9 cellular contexts compared by ENCODE assay signal in genomic region chr5:147098233-147098790, GRCh38.
DNase-seq lines count a peak whose midpoint lies in the region; ATAC-seq and TF ChIP-seq lines count a peak whose summit lies in the region.
"Had no signal": no experiment of that assay in that cellular context is flagged by ENCODE, and none has a peak within 500 bp of the region (broad histone marks: within the 10 kb centered on the region; RNA-seq: fewer than 3 reads in every experiment).

No MANE protein-coding gene starts in this region.

- no peak for ATAC-seq in RWPE2 (ENCODE audit: low read depth)
- ATAC-seq in CD8-positive, alpha-beta T cell, result no peak

- no peaks in the 10 kb centered on the region for H4K20me1 ChIP-seq in osteoblast (ENCODE audit: insufficient read depth, low read length)

- no peaks in the 10 kb centered on the region for H3K79me2 ChIP-seq in osteoblast (ENCODE audit: insufficient read depth, low read length)

- CTCF ChIA-PET in CD8-positive, alpha-beta T cell (lab: Charles Lee), result interaction anchor here (0.6 to 1.3 kb wide), 4 partner anchors 50 to 178 kb away, joined by 3 to 7 read pairs (median 4); no protein-coding TSS in a partner anchor

- peaks cover 7% of the 10 kb centered on the region for H3K27me3 Mint-ChIP-seq in CD8-positive, alpha-beta T cell (ENCODE audit: low read depth)

- POLR2A ChIA-PET in CD8-positive, alpha-beta T cell (lab: Charles Lee), result no interaction called here

- DNase-seq in A172 (ENCODE audit: low spot score), result peak; percentile 68
- DNase-seq in GM12865 (ENCODE audit: low read depth), result peak; percentile 46
- DNase-seq in LHCN-M2 (ENCODE audit: low read depth), result peak; percentile 83
- DNase-seq in RWPE2 (ENCODE audit: low spot score), result no peak
- peak; percentile 13 for DNase-seq in fibroblast of peridontal ligament (ENCODE audit: extremely low read depth)
- DNase-seq in osteoblast (ENCODE audit: insufficient read length, low spot score, missing footprints), result peak; percentile 44
- DNase-seq in CD8-positive, alpha-beta T cell, result no peak
- no peak for DNase-seq in stimulated activated naive CD4-positive, alpha-beta T cell (lab: John Stamatoyannopoulos, UW)
- DNase-seq: upper lobe of left lung had no signal

- H3K27ac Mint-ChIP-seq in CD8-positive, alpha-beta T cell, result no peak overlapping the region

- H3K27me3 ChIP-seq in RWPE2 (ENCODE audit: insufficient read depth, poor library complexity, severe bottlenecking), result peaks cover 7% of the 10 kb centered on the region
- no peaks in the 10 kb centered on the region for H3K27me3 ChIP-seq in osteoblast (ENCODE audit: insufficient read depth, low read length)
- no peaks in the 10 kb centered on the region for H3K27me3 ChIP-seq in CD8-positive, alpha-beta T cell (ENCODE audit: insufficient read depth, low read length)
- H3K27me3 ChIP-seq: upper lobe of left lung had no signal

- no peaks in the 10 kb centered on the region for H3K36me3 Mint-ChIP-seq in CD8-positive, alpha-beta T cell

- peak overlapping the region; percentile 36 for H2AFZ ChIP-seq in osteoblast (ENCODE audit: low read length)

- H3K9me3 Mint-ChIP-seq in CD8-positive, alpha-beta T cell, result no peaks in the 10 kb centered on the region

- H3K9me3 ChIP-seq in RWPE2 (ENCODE audit: severe bottlenecking) (no peaks in the 10 kb centered on the region), osteoblast (ENCODE audit: low read depth, low read length) (no peaks in the 10 kb centered on the region)
- H3K9me3 ChIP-seq in CD8-positive, alpha-beta T cell (ENCODE audit: low read length), result no peaks in the 10 kb centered on the region
- H3K9me3 ChIP-seq: upper lobe of left lung had no signal

- intact Hi-C loops in CD8-positive, alpha-beta T cell (cut with DNase I, micrococcal nuclease), result no loop called here

- TF ChIP-seq CTCF in GM12865 (IDR thresholded peaks at IDR 0.05; ENCODE audit: insufficient read depth, low read depth, low read length, missing control alignments) (peak; percentile 53), RWPE2 (IDR thresholded peaks at IDR 0.05; ENCODE audit: poor library complexity, severe bottlenecking) (peak; percentile 45), osteoblast (IDR thresholded peaks at IDR 0.05; ENCODE audit: extremely low read depth, low read depth, low read length) (peak; percentile 53)
- TF ChIP-seq CTCF in CD8-positive, alpha-beta T cell (IDR thresholded peaks at IDR 0.05), result no peak

- H3K4me3 ChIP-seq in GM12865 (ENCODE audit: low read depth, low read length) (no peak overlapping the region), RWPE2 (ENCODE audit: severe bottlenecking) (no peak overlapping the region), osteoblast (ENCODE audit: insufficient read depth, low read length) (no peak overlapping the region)
- no peak overlapping the region for H3K4me3 ChIP-seq in CD8-positive, alpha-beta T cell (ENCODE audit: low read depth, low read length)
- H3K4me3 ChIP-seq: upper lobe of left lung had no signal

- H3K4me1 ChIP-seq in RWPE2 (ENCODE audit: insufficient read depth, poor library complexity, severe bottlenecking), result no peaks in the 10 kb centered on the region
- peaks cover 7% of the 10 kb centered on the region for H3K4me1 ChIP-seq in osteoblast (ENCODE audit: insufficient read depth, low read length)
- no peaks in the 10 kb centered on the region for H3K4me1 ChIP-seq in CD8-positive, alpha-beta T cell (ENCODE audit: insufficient read depth, low read length)
- H3K4me1 ChIP-seq: upper lobe of left lung had no signal

- H3K27ac ChIP-seq in RWPE2 (ENCODE audit: poor library complexity, severe bottlenecking) (no peak overlapping the region), osteoblast (ENCODE audit: low read depth, low read length) (no peak overlapping the region)
- no peak overlapping the region for H3K27ac ChIP-seq in CD8-positive, alpha-beta T cell (ENCODE audit: low read depth, low read length)
- H3K27ac ChIP-seq: upper lobe of left lung had no signal

- H3K4me2 ChIP-seq in osteoblast (ENCODE audit: insufficient read depth, low read length), result peak overlapping the region; percentile 14

- H3K4me3 Mint-ChIP-seq in CD8-positive, alpha-beta T cell, result no peak overlapping the region

- no peaks in the 10 kb centered on the region for H3K4me1 Mint-ChIP-seq in CD8-positive, alpha-beta T cell (ENCODE audit: low read depth)

- H3K36me3 ChIP-seq in RWPE2 (ENCODE audit: low read depth) (no peaks in the 10 kb centered on the region), osteoblast (ENCODE audit: insufficient read depth, low read length) (no peaks in the 10 kb centered on the region)
- no peaks in the 10 kb centered on the region for H3K36me3 ChIP-seq in CD8-positive, alpha-beta T cell (ENCODE audit: insufficient read depth, low read length)
- H3K36me3 ChIP-seq: upper lobe of left lung had no signal

Comparison
In these comparisons a context has a peak if more than half of its experiments do, and no peak if none do; other contexts are left out.
1. DNase-seq: peak in A172 (single experiment), GM12865 (single experiment), LHCN-M2 (single experiment), fibroblast of peridontal ligament (single experiment) and osteoblast (single experiment); none in RWPE2 (single experiment), CD8-positive, alpha-beta T cell (0 of 7) and stimulated activated naive CD4-positive, alpha-beta T cell (0 of 6).